Comparison of ENCODE assay signal across 9 cellular contexts in the genomic region with DNA sequence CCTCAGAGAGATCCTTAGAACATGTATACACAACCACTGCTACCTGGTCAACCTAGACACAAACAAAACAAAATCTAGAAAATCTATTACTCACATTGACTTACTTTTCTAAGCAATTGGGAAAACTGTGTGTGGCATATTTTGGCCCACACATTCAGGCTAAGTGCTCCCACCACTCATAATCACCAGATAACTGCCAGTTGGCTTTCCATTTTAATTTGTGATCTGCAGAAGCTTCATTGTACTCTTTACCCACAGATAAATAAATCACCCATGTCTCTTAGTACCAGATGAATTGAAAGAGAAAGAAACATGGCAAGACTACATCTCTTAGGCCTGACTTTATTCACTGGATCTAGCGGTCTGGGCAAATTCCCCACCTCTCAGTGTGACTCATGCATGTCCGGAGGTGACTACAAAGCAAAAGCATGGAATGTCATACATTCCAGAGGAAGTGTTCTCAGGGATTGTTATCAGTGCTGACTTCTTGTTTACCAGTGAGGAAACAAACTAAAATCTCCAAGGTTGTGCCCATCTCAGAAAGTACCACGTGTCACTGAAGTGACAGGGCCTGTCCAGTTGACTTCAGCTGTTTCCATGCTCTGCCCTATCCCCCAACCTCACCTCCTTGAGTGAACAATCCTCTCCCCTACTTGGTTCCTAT. TPM values are rescaled to one million over a fixed set of nuclear protein-coding genes. Genes with fewer than 3 reads are reported as not detected.
DNase-seq lines count a peak whose midpoint lies in the region; ATAC-seq and TF ChIP-seq lines count a peak whose summit lies in the region.
"Had no signal": no experiment of that assay in that cellular context is flagged by ENCODE, and none has a peak within 500 bp of the region (broad histone marks: within the 10 kb centered on the region; RNA-seq: fewer than 3 reads in every experiment).

No MANE protein-coding gene starts in this region.

- H3K23ac ChIP-seq in trophoblast cell (ENCODE audit: low read length), result no peak overlapping the region

- peaks cover 2% of the 10 kb centered on the region; the same call in 1 of the 2 replicates for H3K36me3 ChIP-seq in RWPE2 (ENCODE audit: low read depth)
- H3K36me3 ChIP-seq in trophoblast cell (ENCODE audit: control insufficient read depth in 1 of 2, insufficient read depth in 2 of 2, low read length in 2 of 2), result no peaks in the 10 kb centered on the region

- H3K4me1 ChIP-seq in RWPE2 (ENCODE audit: insufficient read depth, poor library complexity, severe bottlenecking), result peaks cover 54% of the 10 kb centered on the region
- peaks cover 15 to 16% of the 10 kb centered on the region in 2 experiments for H3K4me1 ChIP-seq in trophoblast cell (ENCODE audit: control insufficient read depth in 1 of 2, insufficient read depth in 2 of 2, low read length in 2 of 2)

- H3K79me2 ChIP-seq in trophoblast cell (ENCODE audit: control insufficient read depth, insufficient read depth, low read length, poor library complexity), result no peaks in the 10 kb centered on the region

- H2BK5ac ChIP-seq in trophoblast cell (ENCODE audit: low read depth, low read length, poor library complexity), result peak overlapping the region; percentile 69

- H4K91ac ChIP-seq in trophoblast cell (ENCODE audit: low read depth, low read length), result peak overlapping the region; percentile 81

- H3K4me2 ChIP-seq in trophoblast cell (ENCODE audit: low read length), result no peak overlapping the region

- H3K4me3 Mint-ChIP-seq in activated CD4-positive, alpha-beta memory T cell treated with anti-CD3 and anti-CD28 coated beads, Interleukin-2, amount 10 ng/mL, durations not matched to agents 7 days and 5 days, result no peak overlapping the region

- H3K4me3 ChIP-seq in RWPE2 (ENCODE audit: severe bottlenecking) (no peak overlapping the region), foreskin fibroblast (ENCODE audit: low read depth in 1 of 2, low read length in 2 of 2) (no peak overlapping the region), trophoblast cell (ENCODE audit: low read depth, low read length) (no peak overlapping the region)

- H3K79me1 ChIP-seq in trophoblast cell (ENCODE audit: low read length), result peaks cover 16% of the 10 kb centered on the region

- H3K36me3 Mint-ChIP-seq in activated CD4-positive, alpha-beta memory T cell treated with anti-CD3 and anti-CD28 coated beads, Interleukin-2, amount 10 ng/mL, durations not matched to agents 7 days and 5 days (ENCODE audit: low read depth), result no peaks in the 10 kb centered on the region

- POLR2A ChIA-PET in activated CD4-positive, alpha-beta memory T cell treated with anti-CD3 and anti-CD28 coated beads, Interleukin-2, amount 10 ng/mL, durations not matched to agents 7 days and 5 days (lab: Charles Lee), result no interaction called here

- no peak overlapping the region for H2AK5ac ChIP-seq in trophoblast cell (ENCODE audit: low read length)

- H3K9me3 Mint-ChIP-seq in activated CD4-positive, alpha-beta memory T cell treated with anti-CD3 and anti-CD28 coated beads, Interleukin-2, amount 10 ng/mL, durations not matched to agents 7 days and 5 days, result no peaks in the 10 kb centered on the region

- H3K27ac Mint-ChIP-seq in activated CD4-positive, alpha-beta memory T cell treated with anti-CD3 and anti-CD28 coated beads, Interleukin-2, amount 10 ng/mL, durations not matched to agents 7 days and 5 days, result no peak overlapping the region

- no CpG with 5 or more reads among the region's 3 CpGs for WGBS in trophoblast cell (ENCODE audit: extremely low coverage, insufficient coverage, insufficient read length)

- peak overlapping the region; percentile 52 for H3K4ac ChIP-seq in trophoblast cell (ENCODE audit: low read depth, low read length)

- no peaks in the 10 kb centered on the region for H3K4me1 Mint-ChIP-seq in activated CD4-positive, alpha-beta memory T cell treated with anti-CD3 and anti-CD28 coated beads, Interleukin-2, amount 10 ng/mL, durations not matched to agents 7 days and 5 days

- no peak overlapping the region for H4K12ac ChIP-seq in trophoblast cell (ENCODE audit: low read depth, low read length)

- DNase-seq in EL (peak; percentile 99), RWPE2 (ENCODE audit: low spot score) (peak; percentile 84), foreskin fibroblast (peak; percentile 96 to 97), trophoblast cell (peak; percentile 86 to 97), medulla oblongata (ENCODE audit: extremely low spot score) (no peak)
- DNase-seq in activated CD4-positive, alpha-beta memory T cell treated with anti-CD3 and anti-CD28 coated beads, Interleukin-2, amount 10 ng/mL, durations not matched to agents 7 days and 5 days, result no peak
- DNase-seq: NCI-H524 treated with DMSO at 0.1 percent for 48 hours had no signal

- H2BK12ac ChIP-seq in trophoblast cell (ENCODE audit: low read length), result no peak overlapping the region

- peak overlapping the region; percentile 75 for H3K18ac ChIP-seq in trophoblast cell (ENCODE audit: low read length)

- H2AFZ ChIP-seq in trophoblast cell (ENCODE audit: insufficient read depth, low read length, poor library complexity), result no peak overlapping the region

- peak overlapping the region; percentile 81 for H2BK120ac ChIP-seq in trophoblast cell (ENCODE audit: insufficient read depth, low read length, poor library complexity)

- H3K27ac ChIP-seq in RWPE2 (ENCODE audit: poor library complexity, severe bottlenecking), result peak overlapping the region; percentile 93
- H3K27ac ChIP-seq in trophoblast cell (ENCODE audit: low read depth, low read length), result peak overlapping the region; percentile 54

- TF ChIP-seq CTCF in RWPE2 (IDR thresholded peaks at IDR 0.05; ENCODE audit: poor library complexity, severe bottlenecking), result no peak
- no peak for TF ChIP-seq CTCF in foreskin fibroblast (IDR thresholded peaks at IDR 0.05; ENCODE audit: low read depth, low read length)

- peak; percentile 84 for ATAC-seq in RWPE2 (ENCODE audit: low read depth)
- no peak for ATAC-seq in HG03135 (IDR thresholded peaks at IDR 0.05; ENCODE audit: unreplicated experiment)
- ATAC-seq in GM18511 (IDR thresholded peaks at IDR 0.05; ENCODE audit: unreplicated experiment), result no peak

- H3K9me3 ChIP-seq in RWPE2 (ENCODE audit: severe bottlenecking) (peaks cover 4% of the 10 kb centered on the region), trophoblast cell (ENCODE audit: insufficient read depth, low read depth, low read length) (no peaks in the 10 kb centered on the region)

- H3K27me3 ChIP-seq in RWPE2 (ENCODE audit: insufficient read depth, poor library complexity, severe bottlenecking) (no peaks in the 10 kb centered on the region), trophoblast cell (ENCODE audit: insufficient read depth, low read length) (no peaks in the 10 kb centered on the region)

- peak overlapping the region; percentile 29 for H4K8ac ChIP-seq in trophoblast cell (ENCODE audit: low read depth, low read length)

- no peak overlapping the region for H3K9ac ChIP-seq in trophoblast cell (ENCODE audit: low read length)

- H3K27me3 Mint-ChIP-seq in activated CD4-positive, alpha-beta memory T cell treated with anti-CD3 and anti-CD28 coated beads, Interleukin-2, amount 10 ng/mL, durations not matched to agents 7 days and 5 days, result peaks cover 53% of the 10 kb centered on the region

- CTCF ChIA-PET in activated CD4-positive, alpha-beta memory T cell treated with anti-CD3 and anti-CD28 coated beads, Interleukin-2, amount 10 ng/mL, durations not matched to agents 7 days and 5 days (lab: Charles Lee), result no interaction called here

- peak overlapping the region; percentile 57 for H3K14ac ChIP-seq in trophoblast cell (ENCODE audit: low read length)

RNA-seq across cellular contexts. Expression of a gene that starts 52.4 kb away (rescaled TPM):
- polyA plus RNA-seq in trophoblast cell (2013), result 13.1 and 13.6 TPM in 2 replicates
- total RNA-seq in activated CD4-positive, alpha-beta memory T cell treated with anti-CD3 and anti-CD28 coated beads, Interleukin-2, amount 10 ng/mL, durations not matched to agents 7 days and 5 days, result 10 to 100 TPM; 24.3 to 30.1 TPM

Comparison
In these comparisons a context has a peak if more than half of its experiments do, and no peak if none do; other contexts are left out.
1. DNase-seq: peak in EL (single experiment), RWPE2 (single experiment), foreskin fibroblast (2 of 2) and trophoblast cell (2 of 2); none in medulla oblongata (single experiment) and activated CD4-positive, alpha-beta memory T cell treated with anti-CD3 and anti-CD28 coated beads, Interleukin-2, amount 10 ng/mL, durations not matched to agents 7 days and 5 days (single experiment).